9 cellular contexts compared by ENCODE assay signal in genomic region chr2:201130524-201131186, GRCh38. TPM values are rescaled to one million over a fixed set of nuclear protein-coding genes. Genes with fewer than 3 reads are reported as not detected.
DNase-seq lines count a peak whose midpoint lies in the region; ATAC-seq, FAIRE-seq and TF ChIP-seq lines count a peak whose summit lies in the region.
"Had no signal": no experiment of that assay in that cellular context is flagged by ENCODE, and none has a peak within 500 bp of the region (broad histone marks: within the 10 kb centered on the region; RNA-seq: fewer than 3 reads in every experiment).

No MANE protein-coding gene starts in this region.

- H3K4me1 Mint-ChIP-seq in astrocyte (ENCODE audit: low read depth, unreplicated experiment), result peaks cover 66% of the 10 kb centered on the region

- H3K9me3 ChIP-seq in astrocyte (ENCODE audit: insufficient read depth, low read depth, low read length) (no peaks in the 10 kb centered on the region), liver (ENCODE audit: control insufficient read depth in 4 of 4, low read length in 3 of 4) (no peaks in the 10 kb centered on the region)

- H3K79me2 ChIP-seq in astrocyte (ENCODE audit: insufficient read depth, low read length), result peaks cover 53% of the 10 kb centered on the region

- peak overlapping the region; percentile 98 for H3K27ac ChIP-seq in astrocyte (ENCODE audit: low read depth, low read length)
- H3K27ac ChIP-seq in liver (ENCODE audit: low read depth in 1 of 2, low read length in 2 of 2), result peak overlapping the region; percentile 2 to 34

- WGBS in liver, result 74% methylated on average over 3 of the region's 3 CpGs

- no peaks in the 10 kb centered on the region for H3K27me3 Mint-ChIP-seq in astrocyte (ENCODE audit: low read depth, unreplicated experiment)

- H3K36me3 ChIP-seq in astrocyte (ENCODE audit: insufficient read depth, low read length) (peaks cover 9% of the 10 kb centered on the region), liver (ENCODE audit: control insufficient read depth in 4 of 4, insufficient read depth in 3 of 4, low read depth in 1 of 4, low read length in 3 of 4) (peaks cover 4 to 18% (median 15%) of the 10 kb centered on the region in 4 donors)

- no peak for TF ChIP-seq RAD21 in liver (IDR thresholded peaks at IDR 0.05)

- peak overlapping the region; percentile 79 for H3K4me3 Mint-ChIP-seq in astrocyte (ENCODE audit: unreplicated experiment)

- TF ChIP-seq POLR2A in GM12891 (IDR thresholded peaks at IDR 0.05; ENCODE audit: low read depth, low read length) (peak; percentile 15; the same call in 1 of the 2 replicates), NB4 (IDR thresholded peaks at IDR 0.05; ENCODE audit: extremely low read depth, insufficient read length) (no peak)

- peaks cover 56% of the 10 kb centered on the region for H3K4me1 ChIP-seq in astrocyte (ENCODE audit: insufficient read depth, low read length)
- H3K4me1 ChIP-seq in liver (ENCODE audit: control insufficient read depth in 4 of 4, insufficient read depth in 4 of 4, low read length in 3 of 4), result peaks cover 16 to 30% (median 25%) of the 10 kb centered on the region in 4 donors

- peaks cover 8% of the 10 kb centered on the region for H3K36me3 Mint-ChIP-seq in astrocyte (ENCODE audit: low read depth, unreplicated experiment)

- no peaks in the 10 kb centered on the region for H3K9me3 Mint-ChIP-seq in astrocyte (ENCODE audit: unreplicated experiment)

- no peaks in the 10 kb centered on the region for H3K27me3 ChIP-seq in astrocyte (ENCODE audit: insufficient read depth, low read length)
- H3K27me3 ChIP-seq in liver (ENCODE audit: control insufficient read depth in 4 of 4, insufficient read depth in 4 of 4, low read length in 3 of 4), result no peaks in the 10 kb centered on the region

- no peak for TF ChIP-seq CTCF in NB4 (IDR thresholded peaks at IDR 0.05; ENCODE audit: low read depth, low read length)
- TF ChIP-seq CTCF in astrocyte (IDR thresholded peaks at IDR 0.05; ENCODE audit: insufficient read depth, low read depth, low read length), result no peak
- no peak for TF ChIP-seq CTCF in liver (IDR thresholded peaks at IDR 0.05; ENCODE audit: low read depth, low read length, missing input control)

- no peaks in the 10 kb centered on the region for H4K20me1 ChIP-seq in astrocyte (ENCODE audit: insufficient read depth, low read length)

- no peak for DNase-seq in GM12891 (ENCODE audit: insufficient read length, low spot score)
- peak; percentile 57 for DNase-seq in NB4 (ENCODE audit: low read depth)
- DNase-seq in astrocyte (ENCODE audit: low read depth), result peak; percentile 92
- DNase-seq in NCI-H1092 treated with DMSO at 0.1 percent for 48 hours (lab: John Stamatoyannopoulos, UW), result no peak
- DNase-seq in NCI-H774 (lab: John Stamatoyannopoulos, UW), result no peak
- DNase-seq in NCI-H187 (lab: John Stamatoyannopoulos, UW), result no peak

- H3K4me3 ChIP-seq in NB4 (ENCODE audit: low read depth, low read length), result no peak overlapping the region
- H3K4me3 ChIP-seq in astrocyte (ENCODE audit: insufficient read depth, low read depth, low read length), result peak overlapping the region; percentile 22
- no peak overlapping the region for H3K4me3 ChIP-seq in liver (ENCODE audit: low read depth in 1 of 3, low read length in 3 of 3)

- FAIRE-seq in GM12891 (lab: Jason Lieb, UNC) (no peak), astrocyte (lab: Jason Lieb, UNC) (peak; percentile 93)

- H2AFZ ChIP-seq in astrocyte (ENCODE audit: low read depth, low read length), result no peak overlapping the region

- H3K4me2 ChIP-seq in astrocyte (ENCODE audit: low read length), result peak overlapping the region; percentile 71

- H3K27ac Mint-ChIP-seq in astrocyte (ENCODE audit: unreplicated experiment), result peak overlapping the region; percentile 92

- no peak for ATAC-seq in GM21360 (IDR thresholded peaks at IDR 0.05; ENCODE audit: unreplicated experiment)

- H3K9ac ChIP-seq in astrocyte (ENCODE audit: low read length) (peak overlapping the region; percentile 66), liver (ENCODE audit: low read depth in 1 of 2, low read length in 2 of 2) (no peak overlapping the region)

TF ChIP-seq in GM12891, 5 proteins besides CTCF, POLR2A, EP300 and RAD21:
- TF ChIP-seq POU2F2 (IDR thresholded peaks at IDR 0.05; ENCODE audit: low read depth, low read length), result no peak
- TF ChIP-seq TAF1 (IDR thresholded peaks at IDR 0.05; ENCODE audit: low read depth, low read length), result 0 out of 2 replicates have a peak, but pooled peaks have one; percentile 30
- TF ChIP-seq SPI1 (IDR thresholded peaks at IDR 0.05; ENCODE audit: low read depth, low read length), result peak; percentile 71
TF ChIP-seq in GM12891: peak in this region for 2.

TF ChIP-seq in liver, 16 proteins besides CTCF, POLR2A, EP300 and RAD21:
- TF ChIP-seq NR2F2 (IDR thresholded peaks at IDR 0.05), result peak; percentile 55
- peak; percentile 36 for TF ChIP-seq YY1 (IDR thresholded peaks at IDR 0.05)
- no peak for TF ChIP-seq TAF1 (conservative IDR thresholded peaks at IDR 0.05)
- peak in 1 of 2 donors; percentile 19 for TF ChIP-seq JUND (IDR thresholded peaks at IDR 0.05)
- no peak for TF ChIP-seq FOXA2 (IDR thresholded peaks at IDR 0.05)

RNA-seq across cellular contexts. Expression of gene CFLAR, which starts 14.7 kb away (rescaled TPM):
- polyA plus RNA-seq in GM12891 (2012; ENCODE audit: low read depth, missing spikeins), result 139 TPM
- total RNA-seq in astrocyte (34.9 and 47.5 TPM in 2 replicates), liver (100 to 1,000 TPM in 1 of 2 donors, 10 to 100 TPM in 1; 34.0 to 169 TPM)
- 10 to 100 TPM; 24.4 to 56.9 TPM for polyA plus RNA-seq in liver

RNA-seq across cellular contexts. Expression of gene CASP10, which starts 52.3 kb away (rescaled TPM):
- 3.9 TPM for polyA plus RNA-seq in GM12891 (2012; ENCODE audit: low read depth, missing spikeins)
- total RNA-seq in astrocyte (0.43 and 1.2 TPM in 2 replicates), liver (10 to 100 TPM in 1 of 2 donors, 1 to 10 TPM in 1; 8.7 to 13.6 TPM)
- polyA plus RNA-seq in liver, result 1 to 10 TPM; 2.2 to 2.6 TPM
- polyA plus RNA-seq: neural cell had no signal

RNA-seq across cellular contexts. Expression of gene NDUFB3, which starts 58.9 kb away (rescaled TPM):
- polyA plus RNA-seq in GM12891 (2012; ENCODE audit: low read depth, missing spikeins), result 149 TPM
- total RNA-seq in astrocyte, result 110 and 115 TPM in 2 replicates
- total RNA-seq in liver, result 10 to 100 TPM; 34.2 to 58.4 TPM
- polyA plus RNA-seq in liver, result 100 to 1,000 TPM in 1 of 2 donors, 10 to 100 TPM in 1; 48.1 to 177 TPM

RNA-seq across cellular contexts. Expression of gene HYCC2, which starts 59.2 kb away (rescaled TPM):
- 3.0 TPM for polyA plus RNA-seq in GM12891 (2012; ENCODE audit: low read depth, missing spikeins)
- 21.2 and 21.8 TPM in 2 replicates for total RNA-seq in astrocyte
- 10 to 100 TPM in 1 of 2 donors, 1 to 10 TPM in 1; 7.7 to 15.4 TPM for total RNA-seq in liver
- 1 to 10 TPM; 1.5 to 3.9 TPM for polyA plus RNA-seq in liver

Comparison
In these comparisons a context has a peak if more than half of its experiments do, and no peak if none do; other contexts are left out.
1. DNase-seq: peak in NB4 (single experiment) and astrocyte (single experiment); none in GM12891 (single experiment), NCI-H1092 treated with DMSO at 0.1 percent for 48 hours (single experiment), NCI-H774 (single experiment) and NCI-H187 (0 of 2).